Comparison of ENCODE assay signal across 1 cellular context in the genomic region with DNA sequence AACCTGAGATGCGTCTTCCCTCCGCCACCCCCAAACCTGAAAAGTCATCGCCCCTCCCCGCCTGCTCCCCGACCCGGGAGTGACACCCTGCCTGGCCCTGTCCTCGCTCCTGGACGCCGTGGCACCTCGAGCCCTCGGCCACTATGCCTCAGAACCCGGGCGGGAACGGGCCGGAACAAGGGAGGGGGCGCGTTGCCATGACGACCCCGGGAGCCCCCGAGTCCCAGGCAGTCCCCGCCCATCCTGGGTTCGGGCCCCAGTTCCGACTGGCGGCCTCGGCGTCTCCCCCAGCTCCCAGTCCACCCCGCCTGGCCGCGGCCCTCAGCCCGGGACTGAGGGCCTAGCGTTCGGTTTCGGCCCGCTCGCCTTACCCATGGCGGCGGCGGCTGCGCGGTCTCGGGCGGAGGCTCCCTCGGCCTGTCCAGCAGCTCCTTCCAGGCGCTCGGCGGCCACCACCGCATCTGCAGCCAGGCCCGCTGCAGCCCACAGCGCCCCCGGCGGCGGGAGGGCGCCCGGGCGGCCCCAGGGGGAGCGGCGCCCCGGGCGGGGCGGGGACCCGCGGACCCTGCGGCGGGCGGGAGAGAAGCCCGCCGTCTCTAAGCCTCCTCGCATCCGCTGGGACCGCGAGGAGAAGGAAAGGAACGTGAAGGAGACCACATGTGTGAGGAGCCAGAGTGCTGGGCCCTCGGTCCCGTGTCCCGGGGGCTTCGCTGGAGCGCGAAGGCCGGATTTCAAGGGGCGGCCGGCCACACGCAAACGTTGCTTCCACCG.
TF ChIP-seq lines count a peak whose summit lies in the region.

A gene with protein sequence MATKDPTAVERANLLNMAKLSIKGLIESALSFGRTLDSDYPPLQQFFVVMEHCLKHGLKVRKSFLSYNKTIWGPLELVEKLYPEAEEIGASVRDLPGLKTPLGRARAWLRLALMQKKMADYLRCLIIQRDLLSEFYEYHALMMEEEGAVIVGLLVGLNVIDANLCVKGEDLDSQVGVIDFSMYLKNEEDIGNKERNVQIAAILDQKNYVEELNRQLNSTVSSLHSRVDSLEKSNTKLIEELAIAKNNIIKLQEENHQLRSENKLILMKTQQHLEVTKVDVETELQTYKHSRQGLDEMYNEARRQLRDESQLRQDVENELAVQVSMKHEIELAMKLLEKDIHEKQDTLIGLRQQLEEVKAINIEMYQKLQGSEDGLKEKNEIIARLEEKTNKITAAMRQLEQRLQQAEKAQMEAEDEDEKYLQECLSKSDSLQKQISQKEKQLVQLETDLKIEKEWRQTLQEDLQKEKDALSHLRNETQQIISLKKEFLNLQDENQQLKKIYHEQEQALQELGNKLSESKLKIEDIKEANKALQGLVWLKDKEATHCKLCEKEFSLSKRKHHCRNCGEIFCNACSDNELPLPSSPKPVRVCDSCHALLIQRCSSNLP (minus strand): TSS at position 463 of the 771 bp plus-strand sequence. CDS start 88 bp downstream, at position 375.

TF ChIP-seq in HepG2, 621 proteins besides CTCF, POLR2A, EP300 and RAD21 (continued from another document and continues in another):
- no peak for TF ChIP-seq ZBTB40 (IDR thresholded peaks at IDR 0.05)
- TF ChIP-seq ZBTB40 (CRISPR knock-in tag; IDR thresholded peaks at IDR 0.05): peak; percentile 58
- TF ChIP-seq ZGPAT (CRISPR knock-in tag; IDR thresholded peaks at IDR 0.05): peak; percentile 78; the same call in 1 of the 2 replicates
- TF ChIP-seq EEA1 (CRISPR knock-in tag; IDR thresholded peaks at IDR 0.05; ENCODE audit: borderline replicate concordance): peak; percentile 73; the same call in 1 of the 2 replicates
- no peak for TF ChIP-seq ZNF3 (CRISPR knock-in tag; IDR thresholded peaks at IDR 0.05)
- no peak for TF ChIP-seq RELA (CRISPR knock-in tag; IDR thresholded peaks at IDR 0.05)
- TF ChIP-seq ARID5B (CRISPR knock-in tag; IDR thresholded peaks at IDR 0.05): no peak; the same call in 1 of the 2 replicates
- TF ChIP-seq, protein P1, sequence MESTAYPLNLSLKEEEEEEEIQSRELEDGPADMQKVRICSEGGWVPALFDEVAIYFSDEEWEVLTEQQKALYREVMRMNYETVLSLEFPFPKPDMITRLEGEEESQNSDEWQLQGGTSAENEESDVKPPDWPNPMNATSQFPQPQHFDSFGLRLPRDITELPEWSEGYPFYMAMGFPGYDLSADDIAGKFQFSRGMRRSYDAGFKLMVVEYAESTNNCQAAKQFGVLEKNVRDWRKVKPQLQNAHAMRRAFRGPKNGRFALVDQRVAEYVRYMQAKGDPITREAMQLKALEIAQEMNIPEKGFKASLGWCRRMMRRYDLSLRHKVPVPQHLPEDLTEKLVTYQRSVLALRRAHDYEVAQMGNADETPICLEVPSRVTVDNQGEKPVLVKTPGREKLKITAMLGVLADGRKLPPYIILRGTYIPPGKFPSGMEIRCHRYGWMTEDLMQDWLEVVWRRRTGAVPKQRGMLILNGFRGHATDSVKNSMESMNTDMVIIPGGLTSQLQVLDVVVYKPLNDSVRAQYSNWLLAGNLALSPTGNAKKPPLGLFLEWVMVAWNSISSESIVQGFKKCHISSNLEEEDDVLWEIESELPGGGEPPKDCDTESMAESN (CRISPR knock-in tag; conservative IDR thresholded peaks at IDR 0.05): peak; percentile 55; the same call in 1 of the 2 replicates
- TF ChIP-seq ZNF792 (CRISPR knock-in tag; IDR thresholded peaks at IDR 0.05): peak; percentile 6; the same call in 1 of the 2 replicates
- peak; percentile 37; the same call in 1 of the 2 replicates for TF ChIP-seq ZNF230 (CRISPR knock-in tag; IDR thresholded peaks at IDR 0.05)
- no peak for TF ChIP-seq CREB1 (IDR thresholded peaks at IDR 0.05)
- no peak for TF ChIP-seq CREB1 (CRISPR knock-in tag; IDR thresholded peaks at IDR 0.05)
- TF ChIP-seq ZFP36L1 (CRISPR knock-in tag; IDR thresholded peaks at IDR 0.05): no peak
- TF ChIP-seq ZNF724P (CRISPR knock-in tag; IDR thresholded peaks at IDR 0.05; ENCODE audit: borderline replicate concordance): no peak
- TF ChIP-seq ZFP36L2 (CRISPR knock-in tag; IDR thresholded peaks at IDR 0.05): no peak
- no peak for TF ChIP-seq ZNF75D (CRISPR knock-in tag; IDR thresholded peaks at IDR 0.05; ENCODE audit: borderline replicate concordance)
- TF ChIP-seq ASH2L (IDR thresholded peaks at IDR 0.05; ENCODE audit: insufficient read length, low read depth, low read length): peak; percentile 60
- no peak; the same call in 1 of the 2 replicates for TF ChIP-seq REL (CRISPR knock-in tag; conservative IDR thresholded peaks at IDR 0.05)
- TF ChIP-seq ZNF510 (CRISPR knock-in tag; IDR thresholded peaks at IDR 0.05; ENCODE audit: low read depth): no peak
- TF ChIP-seq RFX3 (CRISPR knock-in tag; IDR thresholded peaks at IDR 0.05): peak; percentile 91
- TF ChIP-seq ZNF34 (CRISPR knock-in tag; IDR thresholded peaks at IDR 0.05; ENCODE audit: borderline replicate concordance): no peak; the same call in 1 of the 2 replicates
- no peak for TF ChIP-seq PHF5A (CRISPR knock-in tag; IDR thresholded peaks at IDR 0.05; ENCODE audit: low read depth, unreplicated experiment)
- no peak for TF ChIP-seq ZFP36 (IDR thresholded peaks at IDR 0.05; ENCODE audit: borderline replicate concordance, low read depth, low read length, partially characterized antibody)
- TF ChIP-seq NONO (IDR thresholded peaks at IDR 0.05): no peak
- TF ChIP-seq NONO (CRISPR knock-in tag; conservative IDR thresholded peaks at IDR 0.05): peak; percentile 78
- no peak for TF ChIP-seq ZNF567 (CRISPR knock-in tag; IDR thresholded peaks at IDR 0.05; ENCODE audit: borderline replicate concordance)
- no peak for TF ChIP-seq ZNF615 (CRISPR knock-in tag; IDR thresholded peaks at IDR 0.05; ENCODE audit: borderline replicate concordance)
- no peak for TF ChIP-seq NAIF1 (CRISPR knock-in tag; IDR thresholded peaks at IDR 0.05; ENCODE audit: borderline replicate concordance)
- TF ChIP-seq GLI4 (CRISPR knock-in tag; IDR thresholded peaks at IDR 0.05; ENCODE audit: borderline replicate concordance): no peak
- TF ChIP-seq ZBTB44 (CRISPR knock-in tag; IDR thresholded peaks at IDR 0.05): no peak; the same call in 1 of the 2 replicates
- TF ChIP-seq ATRX (CRISPR knock-in tag; IDR thresholded peaks at IDR 0.05; ENCODE audit: borderline replicate concordance): no peak
- TF ChIP-seq, protein P2, sequence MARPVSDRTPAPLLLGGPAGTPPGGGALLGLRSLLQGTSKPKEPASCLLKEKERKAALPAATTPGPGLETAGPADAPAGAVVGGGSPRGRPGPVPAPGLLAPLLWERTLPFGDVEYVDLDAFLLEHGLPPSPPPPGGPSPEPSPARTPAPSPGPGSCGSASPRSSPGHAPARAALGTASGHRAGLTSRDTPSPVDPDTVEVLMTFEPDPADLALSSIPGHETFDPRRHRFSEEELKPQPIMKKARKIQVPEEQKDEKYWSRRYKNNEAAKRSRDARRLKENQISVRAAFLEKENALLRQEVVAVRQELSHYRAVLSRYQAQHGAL (CRISPR knock-in tag; IDR thresholded peaks at IDR 0.05; ENCODE audit: not compliant biosample characterization): no peak
- no peak for TF ChIP-seq MAFG (CRISPR knock-in tag; IDR thresholded peaks at IDR 0.05)
- TF ChIP-seq SMARCE1 (IDR thresholded peaks at IDR 0.05; ENCODE audit: borderline replicate concordance): no peak
- TF ChIP-seq ZNF546 (CRISPR knock-in tag; conservative IDR thresholded peaks at IDR 0.05): 0 out of 2 replicates have a peak, but pooled peaks have one; percentile 78
- no peak for TF ChIP-seq ZNF678 (CRISPR knock-in tag; IDR thresholded peaks at IDR 0.05)
